19 cellular contexts compared by ENCODE assay signal in genomic region chr10:47156873-47157272, GRCh38.
"Had no signal": no experiment of that assay in that cellular context is flagged by ENCODE, and none has a peak within 500 bp of the region (broad histone marks: within the 10 kb centered on the region; RNA-seq: fewer than 3 reads in every experiment).

No MANE protein-coding gene starts in this region.

- H3K4me1 Mint-ChIP-seq: endodermal cell had no signal

- H3K4me3 Mint-ChIP-seq: dendritic cell treated with granulocyte-macrophage colony-stimulating factor and Interleukin-4, amounts not matched to agents 40 ng/mL and 50 ng/mL, for 4 days; effector memory CD8-positive, alpha-beta T cell; endodermal cell had no signal

- DNase-seq: cortex of kidney; effector CD8-positive, alpha-beta T cell; effector memory CD8-positive, alpha-beta T cell; endodermal cell; erythroblast; foreskin keratinocyte; gastrocnemius medialis; glutamatergic neuron; heart right ventricle; hippocampal formation; left cardiac atrium; left lung; left ventricle myocardium superior; lower lobe of right lung; mesenchymal stem cell; midbrain had no signal

- H3K36me3 ChIP-seq: gastrocnemius medialis, heart right ventricle, left lung, lower lobe of right lung had no signal

- H3K9me3 ChIP-seq: gastrocnemius medialis had no signal

- H3K27ac Mint-ChIP-seq: dendritic cell treated with granulocyte-macrophage colony-stimulating factor and Interleukin-4, amounts not matched to agents 40 ng/mL and 50 ng/mL, for 4 days; effector memory CD8-positive, alpha-beta T cell; endodermal cell had no signal

- ATAC-seq: effector memory CD8-positive, alpha-beta T cell; esophagus mucosa; foreskin keratinocyte; gastrocnemius medialis; heart right ventricle; left cardiac atrium; left lung; left ventricle myocardium superior; lower lobe of right lung had no signal

- H3K27me3 ChIP-seq: foreskin keratinocyte, gastrocnemius medialis, left lung had no signal

- H3K27ac ChIP-seq: epithelial cell of prostate, foreskin keratinocyte, gastrocnemius medialis, heart right ventricle, left lung, lower lobe of right lung had no signal

- H3K4me3 ChIP-seq: gastrocnemius medialis, heart right ventricle, left lung, lower lobe of right lung had no signal

- H3K4me1 ChIP-seq: foreskin keratinocyte, gastrocnemius medialis, left lung, lower lobe of right lung had no signal

- H3K27me3 Mint-ChIP-seq: effector memory CD8-positive, alpha-beta T cell had no signal
